ENCODE assay signal across 10 cellular contexts in genomic region chr11:17473071-17473744, GRCh38. TPM values are rescaled to one million over a fixed set of nuclear protein-coding genes. Genes with fewer than 3 reads are reported as not detected.
DNase-seq lines count a peak whose midpoint lies in the region; ATAC-seq, FAIRE-seq and TF ChIP-seq lines count a peak whose summit lies in the region.
"Had no signal": no experiment of that assay in that cellular context is flagged by ENCODE, and none has a peak within 500 bp of the region (broad histone marks: within the 10 kb centered on the region; RNA-seq: fewer than 3 reads in every experiment).

No MANE protein-coding gene starts in this region.

- H3K23me2 ChIP-seq in H1 (ENCODE audit: low read depth, low read length): peaks cover 12% of the 10 kb centered on the region; the same call in 1 of the 2 replicates

- H3K27me3 ChIP-seq in H1 (replicated peaks in 1 of 4; ENCODE audit: control insufficient read depth in 3 of 4, extremely low read depth in 1 of 4, insufficient read depth in 3 of 4, low read length in 3 of 4): peaks cover 32 to 47% (median 47%) of the 10 kb centered on the region in 4 experiments

- ATAC-seq in GM19463 (IDR thresholded peaks at IDR 0.05; ENCODE audit: unreplicated experiment) (no peak), HG03378 (IDR thresholded peaks at IDR 0.05; ENCODE audit: unreplicated experiment) (no peak)
- ATAC-seq: activated T-cell treated with anti-CD3 and anti-CD28 coated beads, Interleukin-2, amount 50 U/mL, for 72 hours had no signal

- TF ChIP-seq CTCF in H1 (IDR thresholded peaks at IDR 0.05; ENCODE audit: control extremely low read depth in 1 of 3, insufficient read depth in 1 of 3, low read depth in 1 of 3, low read length in 3 of 3): peak; percentile 84 to 100 (median 99)

- H2BK20ac ChIP-seq in H1 (ENCODE audit: low read length): no peak overlapping the region

- no peak overlapping the region for H3K56ac ChIP-seq in H1 (replicated peaks; ENCODE audit: insufficient read length, low read depth, low read length)

- H3K4me1 ChIP-seq in H1 (replicated peaks in 1 of 4; ENCODE audit: control insufficient read depth in 3 of 4, insufficient read depth in 4 of 4, low read length in 3 of 4): peaks cover 0 to 10% (median 6%) of the 10 kb centered on the region in 4 experiments; a peak in 5 of 7 replicates

- H3K79me1 ChIP-seq in H1 (ENCODE audit: low read depth, low read length): no peaks in the 10 kb centered on the region

- H4K5ac ChIP-seq in H1 (ENCODE audit: insufficient read length, low read depth, low read length): no peak overlapping the region

- TF ChIP-seq EP300 in H1 (IDR thresholded peaks at IDR 0.05; ENCODE audit: borderline replicate concordance in 1 of 2, low read depth in 2 of 2, low read length in 2 of 2): no peak

- no peak overlapping the region for H3K9ac ChIP-seq in H1 (replicated peaks in 1 of 4; ENCODE audit: extremely low read depth in 1 of 4, low read depth in 3 of 4, low read length in 3 of 4)

- H2BK15ac ChIP-seq in H1 (ENCODE audit: low read length): peak overlapping the region; percentile 14

- POLR2A ChIA-PET in H1 (lab: Charles Lee; ENCODE audit: partially characterized antibody): no interaction called here

- peak overlapping the region; percentile 17 to 19; a peak in 3 of 4 replicates for H3K4me2 ChIP-seq in H1 (ENCODE audit: insufficient read depth in 1 of 2, low read depth in 2 of 2, low read length in 2 of 2)

- H3K23ac ChIP-seq in H1 (ENCODE audit: insufficient read length): no peak overlapping the region

- no peak overlapping the region for H3K27ac ChIP-seq in H1 (ENCODE audit: low read depth, low read length)
- H3K27ac ChIP-seq: Peyer's patch had no signal

- no peaks in the 10 kb centered on the region for H3K79me2 ChIP-seq in H1 (ENCODE audit: control insufficient read depth in 1 of 2, insufficient read depth in 2 of 2, low read length in 2 of 2)

- no peak overlapping the region; the same call in 1 of the 2 replicates for H2BK12ac ChIP-seq in H1 (ENCODE audit: low read depth, low read length)

- H3K14ac ChIP-seq in H1 (ENCODE audit: insufficient read length): no peak overlapping the region

- TF ChIP-seq POLR2A in H1 (IDR thresholded peaks at IDR 0.05; ENCODE audit: control extremely low read depth in 1 of 2, low read depth in 2 of 2, low read length in 2 of 2): no peak

- H3K9me3 ChIP-seq in H1 (ENCODE audit: insufficient read depth in 2 of 2, low read depth in 1 of 2, low read length in 1 of 2): no peaks in the 10 kb centered on the region
- H3K9me3 ChIP-seq: Peyer's patch had no signal

- H4K8ac ChIP-seq in H1 (ENCODE audit: extremely low read depth, insufficient read depth, low read length): no peak overlapping the region

- DNase-seq in NCI-H146 (lab: John Stamatoyannopoulos, UW): peak; percentile 8
- no peak for DNase-seq in NCI-H146 treated with DMSO at 0.1 percent for 48 hours (lab: John Stamatoyannopoulos, UW; ENCODE audit: unreplicated experiment)
- DNase-seq in NCI-H69 (lab: John Stamatoyannopoulos, UW): peak; percentile 70
- peak; percentile 50 to 73 for DNase-seq in H1 (ENCODE audit: low read depth in 1 of 2, low spot score in 2 of 2)
- DNase-seq in renal cortical epithelial cell (ENCODE audit: low read depth): peak; percentile 11
- DNase-seq in activated naive CD4-positive, alpha-beta T cell treated with anti-CD3 and anti-CD28 coated beads, Interleukin-2, amount 50 U/mL, for 16 hours: no peak
- DNase-seq: activated T-cell treated with anti-CD3 and anti-CD28 coated beads, Interleukin-2, amount 50 U/mL, for 72 hours; Peyer's patch had no signal

- CTCF ChIA-PET in H1 (lab: Charles Lee; ENCODE audit: partially characterized antibody): interaction anchor here (0.6 to 10.1 kb wide), 29 partner anchors 8 to 418 kb away, joined by 3 to 111 read pairs (median 5); partner anchors contain the start of gene KCNJ11

- TF ChIP-seq RAD21 in H1 (IDR thresholded peaks at IDR 0.05 in 1 of 2, conservative IDR thresholded peaks at IDR 0.05 in 1 of 2; ENCODE audit: low read depth in 2 of 2, low read length in 2 of 2): peak; percentile 64 to 77

- no peak overlapping the region for H2AK5ac ChIP-seq in H1 (ENCODE audit: low read depth, low read length)

- H3K18ac ChIP-seq in H1 (ENCODE audit: extremely low read depth, low read length): no peak overlapping the region; the same call in 1 of the 2 replicates

- WGBS in H1 (ENCODE audit: extremely low coverage in 1 of 2, insufficient coverage in 1 of 2, insufficient read length in 1 of 2, insufficient replicate concordance in 2 of 2, low coverage in 1 of 2, low lambda C conversion rate in 2 of 2, missing lambda C conversion rate in 1 of 2), 2 experiments: 45% methylated on average over 6 of the region's 6 CpGs; no CpG with 5 or more reads in 1 of the 2 experiments

- FAIRE-seq in H1 (lab: Jason Lieb, UNC): peak; percentile 94

- no peak overlapping the region for H3K4ac ChIP-seq in H1 (replicated peaks; ENCODE audit: insufficient read length, low read depth, low read length)

- no peak overlapping the region for H2BK120ac ChIP-seq in H1 (replicated peaks; ENCODE audit: low read depth, low read length)

- H4K20me1 ChIP-seq in H1 (replicated peaks in 1 of 2; ENCODE audit: control insufficient read depth in 1 of 2, insufficient read depth in 2 of 2, low read length in 2 of 2): peaks cover 2 to 7% of the 10 kb centered on the region in 2 experiments

- H3K36me3 ChIP-seq in H1 (ENCODE audit: control insufficient read depth in 2 of 4, insufficient read depth in 4 of 4, low read length in 3 of 4): no peaks in the 10 kb centered on the region
- H3K36me3 ChIP-seq: Peyer's patch had no signal

- no peak overlapping the region for H4K91ac ChIP-seq in H1 (replicated peaks; ENCODE audit: insufficient read length, low read length)

- no peak overlapping the region for H2BK5ac ChIP-seq in H1 (ENCODE audit: low read depth, low read length)

- H3K4me3 ChIP-seq in H1 (ENCODE audit: extremely low read depth in 1 of 4, insufficient read depth in 2 of 4, low read depth in 3 of 4, low read length in 4 of 4): no peak overlapping the region
- H3K4me3 ChIP-seq: Peyer's patch had no signal

- H2AFZ ChIP-seq in H1 (ENCODE audit: low read length): no peak overlapping the region

TF ChIP-seq in H1, 55 proteins besides CTCF, POLR2A, EP300 and RAD21:
- TF ChIP-seq ZNF274 (IDR thresholded peaks at IDR 0.05; ENCODE audit: borderline replicate concordance, extremely low read depth, low read length): no peak
- peak; percentile 62; the same call in 1 of the 2 replicates for TF ChIP-seq YY1 (IDR thresholded peaks at IDR 0.05; ENCODE audit: low read depth, low read length)
- peak; percentile 51; the same call in 1 of the 2 replicates for TF ChIP-seq ATF3 (IDR thresholded peaks at IDR 0.05; ENCODE audit: insufficient read depth, low read depth, low read length)
- TF ChIP-seq TEAD4 (IDR thresholded peaks at IDR 0.05; ENCODE audit: low read depth, low read length): peak; percentile 49; the same call in 1 of the 2 replicates
- 0 out of 2 replicates have a peak, but pooled peaks have one; percentile 12 for TF ChIP-seq SRF (IDR thresholded peaks at IDR 0.05; ENCODE audit: low read depth, low read length)

RNA-seq across cellular contexts. Expression of gene ABCC8, which starts 3.4 kb away (rescaled TPM):
- total RNA-seq in H1 (2021; fragmentation: NEBNext Ultra II Directional; extraction: Animal tissue kit (Norgen Biotek cat#: 25700)): 2.6 and 3.7 TPM in 2 replicates
- 4.9 and 7.1 TPM in 2 replicates for polyA plus RNA-seq in H1 (2011; rRNA removed)
- polyA plus RNA-seq in H1 (2011; cell fraction: cytosol; rRNA removed): 4.3 TPM
- polyA plus RNA-seq in H1 (2011; cell fraction: nucleus; rRNA removed): 30.9 TPM
- polyA plus RNA-seq in H1 (2012, experiment 1 of 2): 3.7 to 4.4 TPM (median 4.0 TPM) in 4 replicates
- polyA plus RNA-seq in H1 (2012, experiment 2 of 2): 1.0 TPM
- polyA plus RNA-seq in H1 (2013, experiment 1 of 2): 1.2 TPM
- polyA plus RNA-seq in H1 (2013, experiment 2 of 2): 1.2 TPM
- polyA minus RNA-seq in H1 (2011; rRNA and poly(A)+ RNA removed): 10.8 and 11.7 TPM in 2 replicates
- polyA minus RNA-seq in H1 (2011; cell fraction: cytosol; rRNA and poly(A)+ RNA removed): 2.1 TPM
- polyA minus RNA-seq in H1 (2011; cell fraction: nucleus; rRNA and poly(A)+ RNA removed): 20.1 TPM
- total RNA-seq in renal cortical epithelial cell: not detected in 2 replicates
- total RNA-seq: activated T-cell treated with anti-CD3 and anti-CD28 coated beads, Interleukin-2, amount 50 U/mL, for 72 hours had no signal

Comparison
In these comparisons a context has a peak if more than half of its experiments do, and no peak if none do; other contexts are left out.
1. DNase-seq: peak in NCI-H146 (single experiment), NCI-H69 (single experiment), H1 (2 of 2) and renal cortical epithelial cell (single experiment); none in NCI-H146 treated with DMSO at 0.1 percent for 48 hours (single experiment) and activated naive CD4-positive, alpha-beta T cell treated with anti-CD3 and anti-CD28 coated beads, Interleukin-2, amount 50 U/mL, for 16 hours (single experiment).